ENCODE assay signal across 8 cellular contexts in the genomic region with DNA sequence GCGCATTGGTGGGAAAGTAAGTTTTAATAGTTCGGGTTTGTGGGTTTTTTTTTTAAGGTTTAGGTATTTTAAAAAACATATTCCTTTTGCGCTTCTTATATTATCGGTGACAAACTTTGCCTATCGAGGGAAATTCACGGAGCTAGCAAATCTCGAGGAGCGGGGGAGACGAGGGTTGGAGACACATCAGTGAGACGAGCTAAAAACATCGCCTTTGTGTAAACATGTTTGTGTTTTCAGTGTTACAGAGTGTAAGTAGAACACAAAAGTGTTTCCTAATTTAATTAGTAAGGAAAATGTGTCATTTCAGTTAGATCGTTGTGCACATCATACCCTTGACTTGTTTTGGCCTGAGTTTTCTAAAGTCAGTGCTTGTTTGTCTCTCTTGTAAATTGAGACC. TPM values are rescaled to one million over a fixed set of nuclear protein-coding genes. Genes with fewer than 3 reads are reported as not detected.
DNase-seq lines count a peak whose midpoint lies in the region; TF ChIP-seq lines count a peak whose summit lies in the region.

No MANE protein-coding gene starts in this region.

- H3K27ac Mint-ChIP-seq in T-helper 1 cell treated with Interleukin-12 subunit alpha and Interleukin-12 subunit beta and Interleukin-4 antibody, amounts not matched to agents 30 μg/mL and 1 μg/mL, for 36 hours = peak overlapping the region; percentile 99
- peak overlapping the region; percentile 100 for H3K27ac Mint-ChIP-seq in activated T-helper 2 cell treated with anti-CD3 and anti-CD28 coated beads, Interferon-gamma antibody, Interleukin-2, Interleukin-4, amounts not matched to agents 10 μg/mL and 5 μg/mL and 100 μg/mL, durations not matched to agents 14 hours and 24 hours and 36 hours

- H3K4me1 ChIP-seq in iPS-20b (ENCODE audit: insufficient read depth, low read length) (peaks cover 16% of the 10 kb centered on the region; the same call in 1 of the 2 replicates), suprapubic skin (peaks cover 35% of the 10 kb centered on the region)

- DNase-seq in T-helper 1 cell (no peak), suprapubic skin (ENCODE audit: low spot score in 2 of 2) (no peak), NCI-H1694 (lab: John Stamatoyannopoulos, UW) (no peak), DMS79 treated with DMSO at 0.1 percent for 48 hours (lab: John Stamatoyannopoulos, UW) (no peak)
- no peak for DNase-seq in activated T-helper 2 cell treated with anti-CD3 and anti-CD28 coated beads, Interferon-gamma antibody, Interleukin-2, Interleukin-4, amounts not matched to agents 10 μg/mL and 5 μg/mL and 100 μg/mL, durations not matched to agents 14 hours and 24 hours and 36 hours (ENCODE audit: low spot score)
- DNase-seq in effector CD8-positive, alpha-beta T cell (lab: John Stamatoyannopoulos, UW) = no peak

- H3K27me3 ChIP-seq in iPS-20b (ENCODE audit: insufficient read depth, low read length) = no peaks in the 10 kb centered on the region
- no peaks in the 10 kb centered on the region for H3K27me3 ChIP-seq in suprapubic skin

- peaks cover 26% of the 10 kb centered on the region for H3K4me1 Mint-ChIP-seq in T-helper 1 cell treated with Interleukin-12 subunit alpha and Interleukin-12 subunit beta and Interleukin-4 antibody, amounts not matched to agents 30 μg/mL and 1 μg/mL, for 36 hours (ENCODE audit: low read depth)
- peaks cover 26% of the 10 kb centered on the region for H3K4me1 Mint-ChIP-seq in activated T-helper 2 cell treated with anti-CD3 and anti-CD28 coated beads, Interferon-gamma antibody, Interleukin-2, Interleukin-4, amounts not matched to agents 10 μg/mL and 5 μg/mL and 100 μg/mL, durations not matched to agents 14 hours and 24 hours and 36 hours (ENCODE audit: low read depth)

- peak overlapping the region; percentile 97 for H3K4me3 Mint-ChIP-seq in T-helper 1 cell treated with Interleukin-12 subunit alpha and Interleukin-12 subunit beta and Interleukin-4 antibody, amounts not matched to agents 30 μg/mL and 1 μg/mL, for 36 hours
- peak overlapping the region; percentile 99 for H3K4me3 Mint-ChIP-seq in activated T-helper 2 cell treated with anti-CD3 and anti-CD28 coated beads, Interferon-gamma antibody, Interleukin-2, Interleukin-4, amounts not matched to agents 10 μg/mL and 5 μg/mL and 100 μg/mL, durations not matched to agents 14 hours and 24 hours and 36 hours (ENCODE audit: low read depth)

- intact Hi-C loops in activated T-helper 2 cell treated with anti-CD3 and anti-CD28 coated beads, Interferon-gamma antibody, Interleukin-2, Interleukin-4, amounts not matched to agents 10 μg/mL and 5 μg/mL and 100 μg/mL, durations not matched to agents 14 hours and 24 hours and 36 hours (cut with micrococcal nuclease) = loop anchor here (2.0 kb wide), 1 partner anchor 20 kb away; no protein-coding TSS in a partner anchor

- H3K4me3 ChIP-seq in iPS-20b (ENCODE audit: low read length) (peak overlapping the region; percentile 79), suprapubic skin (peak overlapping the region; percentile 89)

- H3K9ac ChIP-seq in iPS-20b (ENCODE audit: low read depth, low read length) = peak overlapping the region; percentile 92

- peaks cover 3% of the 10 kb centered on the region for H3K27me3 Mint-ChIP-seq in T-helper 1 cell treated with Interleukin-12 subunit alpha and Interleukin-12 subunit beta and Interleukin-4 antibody, amounts not matched to agents 30 μg/mL and 1 μg/mL, for 36 hours (ENCODE audit: low read depth)
- H3K27me3 Mint-ChIP-seq in activated T-helper 2 cell treated with anti-CD3 and anti-CD28 coated beads, Interferon-gamma antibody, Interleukin-2, Interleukin-4, amounts not matched to agents 10 μg/mL and 5 μg/mL and 100 μg/mL, durations not matched to agents 14 hours and 24 hours and 36 hours (ENCODE audit: low read depth) = peaks cover 6% of the 10 kb centered on the region

- no peak for TF ChIP-seq EP300 in suprapubic skin (IDR thresholded peaks at IDR 0.05)

- TF ChIP-seq POLR2A in suprapubic skin (IDR thresholded peaks at IDR 0.05) = no peak

- H3K9me3 Mint-ChIP-seq in T-helper 1 cell treated with Interleukin-12 subunit alpha and Interleukin-12 subunit beta and Interleukin-4 antibody, amounts not matched to agents 30 μg/mL and 1 μg/mL, for 36 hours = no peaks in the 10 kb centered on the region
- H3K9me3 Mint-ChIP-seq in activated T-helper 2 cell treated with anti-CD3 and anti-CD28 coated beads, Interferon-gamma antibody, Interleukin-2, Interleukin-4, amounts not matched to agents 10 μg/mL and 5 μg/mL and 100 μg/mL, durations not matched to agents 14 hours and 24 hours and 36 hours = no peaks in the 10 kb centered on the region

- peaks cover 31% of the 10 kb centered on the region for H3K36me3 Mint-ChIP-seq in T-helper 1 cell treated with Interleukin-12 subunit alpha and Interleukin-12 subunit beta and Interleukin-4 antibody, amounts not matched to agents 30 μg/mL and 1 μg/mL, for 36 hours (ENCODE audit: low read depth)
- peaks cover 56% of the 10 kb centered on the region for H3K36me3 Mint-ChIP-seq in activated T-helper 2 cell treated with anti-CD3 and anti-CD28 coated beads, Interferon-gamma antibody, Interleukin-2, Interleukin-4, amounts not matched to agents 10 μg/mL and 5 μg/mL and 100 μg/mL, durations not matched to agents 14 hours and 24 hours and 36 hours (ENCODE audit: low read depth)

- H3K27ac ChIP-seq in iPS-20b (ENCODE audit: low read length) (peak overlapping the region; percentile 58), suprapubic skin (peak overlapping the region; percentile 96)

- 5% methylated on average over 12 of the region's 12 CpGs for WGBS in suprapubic skin

- H3K9me3 ChIP-seq in iPS-20b (ENCODE audit: insufficient read depth, low read depth, low read length) (no peaks in the 10 kb centered on the region), suprapubic skin (no peaks in the 10 kb centered on the region)

- no peak for TF ChIP-seq CTCF in suprapubic skin (IDR thresholded peaks at IDR 0.05)

- peaks cover 49% of the 10 kb centered on the region for H3K36me3 ChIP-seq in iPS-20b (ENCODE audit: insufficient read depth, low read depth, low read length)
- peaks cover 27% of the 10 kb centered on the region for H3K36me3 ChIP-seq in suprapubic skin

RNA-seq across cellular contexts. Expression of a gene that starts 0.9 kb away (rescaled TPM):
- total RNA-seq in activated T-helper 2 cell treated with anti-CD3 and anti-CD28 coated beads, Interferon-gamma antibody, Interleukin-2, Interleukin-4, amounts not matched to agents 10 μg/mL and 5 μg/mL and 100 μg/mL, durations not matched to agents 14 hours and 24 hours and 36 hours = 967 and 969 TPM in 2 replicates
- 100 to 1,000 TPM; 473 to 851 (median 620) TPM for total RNA-seq in suprapubic skin

RNA-seq across cellular contexts. Expression of a gene that starts 50.6 kb away (rescaled TPM):
- 0.11 and 0.25 TPM in 2 replicates for total RNA-seq in activated T-helper 2 cell treated with anti-CD3 and anti-CD28 coated beads, Interferon-gamma antibody, Interleukin-2, Interleukin-4, amounts not matched to agents 10 μg/mL and 5 μg/mL and 100 μg/mL, durations not matched to agents 14 hours and 24 hours and 36 hours
- under 1 TPM in 3 of 4 donors, not detected in 1; 0.26 to 0.52 (median 0.51) TPM for total RNA-seq in suprapubic skin
